ENCODE assay signal across 7 cellular contexts in the genomic region with DNA sequence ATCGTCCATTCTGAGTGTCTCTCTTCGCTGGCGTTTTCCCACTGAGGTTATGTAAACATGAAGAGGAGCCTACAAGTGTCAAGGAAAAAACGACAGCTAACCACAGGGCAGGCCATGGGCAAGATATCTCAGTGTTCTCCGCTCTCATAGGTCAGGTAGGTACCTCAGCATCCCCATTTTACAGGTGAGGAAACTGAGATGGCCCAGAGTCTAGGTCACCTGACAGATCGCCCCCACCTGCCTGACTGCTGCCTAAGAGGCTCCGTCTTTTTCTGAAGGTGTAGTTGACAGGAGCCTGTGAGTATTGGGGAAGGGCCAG. TPM values are rescaled to one million over a fixed set of nuclear protein-coding genes. Genes with fewer than 3 reads are reported as not detected.
DNase-seq lines count a peak whose midpoint lies in the region; ATAC-seq and TF ChIP-seq lines count a peak whose summit lies in the region.

No MANE protein-coding gene starts in this region.

- intact Hi-C loops in stomach (cut with DNase I; ENCODE audit: low total_unique reads), result no loop called here

- no peaks in the 10 kb centered on the region for H3K9me3 Mint-ChIP-seq in activated T-helper 17 cell treated with anti-CD3 and anti-CD28 coated beads, Interleukin-2, amount 50 U/mL, for 72 hours

- H3K9ac ChIP-seq in iPS-18a (ENCODE audit: low read length), result peak overlapping the region; percentile 99

- peaks cover 16% of the 10 kb centered on the region for H3K4me1 Mint-ChIP-seq in activated T-helper 17 cell treated with anti-CD3 and anti-CD28 coated beads, Interleukin-2, amount 50 U/mL, for 72 hours

- no peak for TF ChIP-seq EP300 in stomach (IDR thresholded peaks at IDR 0.05)

- H3K4me3 ChIP-seq in iPS-18a (ENCODE audit: low read length) (peak overlapping the region; percentile 99), stomach (peak overlapping the region; percentile 77 to 90 (median 84))

- WGBS in stomach, 5 donors, result 12 to 21% (median 15%) methylated on average over 7 of the region's 7 CpGs

- DNase-seq in stomach (no peak), GM13977 (ENCODE audit: low spot score) (no peak), cortex of kidney (lab: John Stamatoyannopoulos, UW) (no peak), GM19238 (ENCODE audit: insufficient read length, low spot score) (no peak)

- peak; percentile 1 for ATAC-seq in HG03097 (IDR thresholded peaks at IDR 0.05; ENCODE audit: low FRiP score, unreplicated experiment)
- no peak for ATAC-seq in activated T-helper 17 cell treated with anti-CD3 and anti-CD28 coated beads, Interleukin-2, amount 50 U/mL, for 72 hours (replicated peaks)

- H3K9me3 ChIP-seq in iPS-18a (ENCODE audit: control insufficient read depth, low read depth, low read length), result no peaks in the 10 kb centered on the region
- H3K9me3 ChIP-seq in stomach, result no peaks in the 10 kb centered on the region

- H3K27ac ChIP-seq in iPS-18a (ENCODE audit: low read length) (no peak overlapping the region), stomach (peak overlapping the region in 4 of 5 donors; percentile 97 to 99 (median 98))

- TF ChIP-seq CTCF in stomach (IDR thresholded peaks at IDR 0.05) (no peak), GM13977 (IDR thresholded peaks at IDR 0.05; ENCODE audit: extremely low read depth, insufficient read depth, missing control alignments) (no peak)

- no peaks in the 10 kb centered on the region for H3K27me3 Mint-ChIP-seq in activated T-helper 17 cell treated with anti-CD3 and anti-CD28 coated beads, Interleukin-2, amount 50 U/mL, for 72 hours

- peaks cover 35% of the 10 kb centered on the region for H3K36me3 Mint-ChIP-seq in activated T-helper 17 cell treated with anti-CD3 and anti-CD28 coated beads, Interleukin-2, amount 50 U/mL, for 72 hours (ENCODE audit: low read depth)

- in situ Hi-C loops in GM13977 (cut with MboI; ENCODE audit: low pct_unique_long_range_greater_than_20kb, low sequenced_read_pairs, unreplicated experiment), result no loop called here

- peaks cover 4% of the 10 kb centered on the region for H3K4me1 ChIP-seq in iPS-18a (ENCODE audit: control insufficient read depth, low read depth, low read length)
- H3K4me1 ChIP-seq in stomach, result peaks cover 20 to 40% (median 27%) of the 10 kb centered on the region in 4 donors

- H3K36me3 ChIP-seq in iPS-18a (ENCODE audit: control insufficient read depth, low read depth, low read length) (peaks cover 8% of the 10 kb centered on the region), stomach (peaks cover 2 to 13% (median 9%) of the 10 kb centered on the region in 4 donors)

- peak overlapping the region; percentile 97 for H3K4me3 Mint-ChIP-seq in activated T-helper 17 cell treated with anti-CD3 and anti-CD28 coated beads, Interleukin-2, amount 50 U/mL, for 72 hours

- peaks cover 10% of the 10 kb centered on the region for H3K27me3 ChIP-seq in iPS-18a (ENCODE audit: control insufficient read depth, insufficient read depth, low read length)
- no peaks in the 10 kb centered on the region for H3K27me3 ChIP-seq in stomach

- peak overlapping the region; percentile 97 for H3K27ac Mint-ChIP-seq in activated T-helper 17 cell treated with anti-CD3 and anti-CD28 coated beads, Interleukin-2, amount 50 U/mL, for 72 hours

- TF ChIP-seq POLR2A in stomach (IDR thresholded peaks at IDR 0.05), result no peak

RNA-seq across cellular contexts. Expression of a gene that starts 0.8 kb away (rescaled TPM):
- total RNA-seq in activated T-helper 17 cell treated with anti-CD3 and anti-CD28 coated beads, Interleukin-2, amount 50 U/mL, for 72 hours, result 10 to 100 TPM; 59.1 to 81.7 TPM
- total RNA-seq in stomach, result 10 to 100 TPM; 49.4 to 66.3 (median 59.4) TPM
- 100 to 1,000 TPM; 122 to 167 (median 143) TPM for polyA plus RNA-seq in stomach

RNA-seq across cellular contexts. Expression of a gene that starts 11.9 kb away (rescaled TPM):
- total RNA-seq in activated T-helper 17 cell treated with anti-CD3 and anti-CD28 coated beads, Interleukin-2, amount 50 U/mL, for 72 hours, result 10 to 100 TPM; 34.7 to 66.2 TPM
- 10 to 100 TPM in 3 of 5 donors, 1 to 10 TPM in 2; 2.9 to 20.7 (median 12.1) TPM for total RNA-seq in stomach
- 100 to 1,000 TPM; 101 to 232 (median 104) TPM for polyA plus RNA-seq in stomach

RNA-seq across cellular contexts. Expression of a gene that starts 17.4 kb away (rescaled TPM):
- total RNA-seq in activated T-helper 17 cell treated with anti-CD3 and anti-CD28 coated beads, Interleukin-2, amount 50 U/mL, for 72 hours, result 1 to 10 TPM; 2.5 to 3.4 TPM
- 10 to 100 TPM; 12.9 to 30.1 (median 21.6) TPM for total RNA-seq in stomach
- polyA plus RNA-seq in stomach, result 10 to 100 TPM in 2 of 3 donors, 1 to 10 TPM in 1; 8.4 to 21.5 (median 17.3) TPM

RNA-seq across cellular contexts. Expression of a gene that starts 20.8 kb away (rescaled TPM):
- total RNA-seq in activated T-helper 17 cell treated with anti-CD3 and anti-CD28 coated beads, Interleukin-2, amount 50 U/mL, for 72 hours, result 10 to 100 TPM; 30.7 to 34.8 TPM
- total RNA-seq in stomach, result 10 to 100 TPM in 4 of 5 donors, 1 to 10 TPM in 1; 2.3 to 55.8 (median 24.2) TPM
- polyA plus RNA-seq in stomach, result 1 to 10 TPM; 8.4 to 9.8 (median 9.5) TPM

RNA-seq across cellular contexts. Expression of a gene that starts 39.2 kb away (rescaled TPM):
- total RNA-seq in activated T-helper 17 cell treated with anti-CD3 and anti-CD28 coated beads, Interleukin-2, amount 50 U/mL, for 72 hours, result 1 to 10 TPM; 5.5 to 6.3 TPM
- total RNA-seq in stomach, result 10 to 100 TPM in 3 of 5 donors, under 1 TPM in 2; 0.72 to 22.8 (median 11.9) TPM
- 1 to 10 TPM in 2 of 3 donors, under 1 TPM in 1; 1.00 to 5.2 (median 1.5) TPM for polyA plus RNA-seq in stomach
